12 cellular contexts compared by ENCODE assay signal in the genomic region with DNA sequence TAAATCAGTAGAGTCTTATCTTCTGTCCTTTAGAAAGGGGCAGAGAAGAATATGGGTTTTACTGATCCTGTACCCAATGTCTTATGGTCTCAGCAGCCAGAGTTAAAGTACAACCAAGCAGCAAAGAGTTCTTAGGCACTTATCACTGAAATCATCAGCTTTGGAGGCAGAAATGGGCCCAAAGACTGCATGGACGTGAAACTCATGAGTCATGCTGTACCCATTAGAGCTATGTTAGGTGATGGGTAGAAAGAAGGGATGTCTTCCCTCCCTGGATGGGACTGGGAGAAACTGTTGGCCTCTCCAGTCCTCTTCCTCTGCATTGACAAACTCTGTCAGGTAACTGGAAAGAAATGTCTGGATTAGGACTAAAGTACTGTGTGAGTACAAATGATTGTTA.
"Had no signal": no experiment of that assay in that cellular context is flagged by ENCODE, and none has a peak within 500 bp of the region (broad histone marks: within the 10 kb centered on the region; RNA-seq: fewer than 3 reads in every experiment).

No MANE protein-coding gene starts in this region.

- H3K27me3 Mint-ChIP-seq: activated CD4-positive, alpha-beta memory T cell treated with anti-CD3 and anti-CD28 coated beads, Interleukin-2, amount 10 ng/mL, durations not matched to agents 7 days and 5 days; dendritic cell treated with granulocyte-macrophage colony-stimulating factor and Interleukin-4, amounts not matched to agents 40 ng/mL and 50 ng/mL, for 4 days had no signal

- H3K9me3 ChIP-seq: neutrophil, right atrium auricular region, tibial nerve, vagina had no signal

- H3K4me3 Mint-ChIP-seq: activated CD4-positive, alpha-beta memory T cell treated with anti-CD3 and anti-CD28 coated beads, Interleukin-2, amount 10 ng/mL, durations not matched to agents 7 days and 5 days; activated naive CD8-positive, alpha-beta T cell treated with anti-CD3 and anti-CD28 coated beads for 36 hours; dendritic cell treated with granulocyte-macrophage colony-stimulating factor and Interleukin-4, amounts not matched to agents 40 ng/mL and 50 ng/mL, for 4 days; immature natural killer cell; naive thymus-derived CD4-positive, alpha-beta T cell; stimulated activated naive B cell treated with anti-CD40 and anti-IgM and Interleukin-4, amounts not matched to agents 10 μg/mL and 1 μg/mL and 100 μg/mL, for 72 hours had no signal

- DNase-seq: cerebellar nuclear complex; stimulated activated naive B cell treated with anti-CD40 and anti-IgM and Interleukin-4, amounts not matched to agents 10 μg/mL and 1 μg/mL and 100 μg/mL, for 72 hours had no signal

- H3K36me3 Mint-ChIP-seq: activated naive CD8-positive, alpha-beta T cell treated with anti-CD3 and anti-CD28 coated beads for 36 hours; stimulated activated naive B cell treated with anti-CD40 and anti-IgM and Interleukin-4, amounts not matched to agents 10 μg/mL and 1 μg/mL and 100 μg/mL, for 72 hours had no signal

- H3K27ac ChIP-seq: neutrophil, right atrium auricular region, tibial nerve, vagina, VCaP had no signal

- H3K27ac Mint-ChIP-seq: activated CD4-positive, alpha-beta memory T cell treated with anti-CD3 and anti-CD28 coated beads, Interleukin-2, amount 10 ng/mL, durations not matched to agents 7 days and 5 days; activated naive CD8-positive, alpha-beta T cell treated with anti-CD3 and anti-CD28 coated beads for 36 hours; dendritic cell treated with granulocyte-macrophage colony-stimulating factor and Interleukin-4, amounts not matched to agents 40 ng/mL and 50 ng/mL, for 4 days; immature natural killer cell; naive thymus-derived CD4-positive, alpha-beta T cell; stimulated activated naive B cell treated with anti-CD40 and anti-IgM and Interleukin-4, amounts not matched to agents 10 μg/mL and 1 μg/mL and 100 μg/mL, for 72 hours had no signal

- H3K4me1 Mint-ChIP-seq: activated naive CD8-positive, alpha-beta T cell treated with anti-CD3 and anti-CD28 coated beads for 36 hours; immature natural killer cell had no signal

- H3K4me3 ChIP-seq: right atrium auricular region, tibial nerve, vagina had no signal

- H3K36me3 ChIP-seq: neutrophil, right atrium auricular region, tibial nerve, vagina had no signal

- H3K4me1 ChIP-seq: right atrium auricular region, tibial nerve, vagina had no signal

- H3K9me3 Mint-ChIP-seq: activated CD4-positive, alpha-beta memory T cell treated with anti-CD3 and anti-CD28 coated beads, Interleukin-2, amount 10 ng/mL, durations not matched to agents 7 days and 5 days; activated naive CD8-positive, alpha-beta T cell treated with anti-CD3 and anti-CD28 coated beads for 36 hours; immature natural killer cell had no signal

- H3K27me3 ChIP-seq: neutrophil, right atrium auricular region, tibial nerve, vagina had no signal
